In the genomic region with DNA sequence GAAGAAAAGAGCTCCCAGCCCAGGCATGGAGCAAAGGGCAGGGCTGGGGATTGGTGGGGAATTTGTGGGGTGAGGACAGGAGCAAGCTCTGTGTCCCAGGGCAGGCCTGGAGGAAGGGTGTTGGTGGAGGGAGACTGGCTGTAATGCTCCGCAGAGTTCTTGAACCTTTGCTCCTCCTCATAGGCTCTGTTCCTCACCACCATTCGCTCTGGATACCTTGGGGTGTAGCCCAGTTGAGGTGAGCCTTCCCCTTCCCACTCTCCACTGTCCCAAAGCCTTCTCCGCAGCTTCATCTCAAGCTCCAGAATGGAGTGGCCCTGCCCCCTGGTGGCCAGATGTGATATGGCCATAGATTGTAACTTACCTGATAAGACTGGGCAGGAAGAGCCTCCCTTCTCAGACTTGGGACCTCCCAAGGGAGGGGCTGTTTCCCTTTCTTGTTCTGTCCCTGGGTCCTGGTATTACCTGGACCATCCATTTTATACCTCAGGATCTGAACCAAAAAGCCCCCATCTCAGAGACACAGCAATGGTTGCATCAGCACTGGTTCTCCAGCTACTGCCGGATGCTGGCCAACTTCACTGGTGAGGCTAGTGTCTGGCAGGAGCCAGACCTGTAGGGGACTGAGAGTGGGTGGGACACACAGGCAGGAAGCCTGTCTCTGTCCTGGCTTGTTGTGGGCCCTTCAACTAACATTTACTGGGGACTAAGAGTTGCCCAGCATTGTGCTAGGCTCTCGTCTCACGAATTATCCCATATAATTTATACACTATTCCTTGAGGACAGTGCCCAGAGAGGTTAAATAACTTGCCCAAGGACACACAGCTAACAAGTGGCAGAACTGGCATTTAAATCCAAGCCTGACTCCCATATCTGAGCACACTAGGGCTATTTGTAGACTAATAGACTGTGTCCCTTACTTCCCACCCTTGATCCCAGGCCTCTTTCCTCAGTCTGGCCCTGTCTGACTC, we compare ENCODE assay signal across 9 cellular contexts. TPM values are rescaled to one million over a fixed set of nuclear protein-coding genes. Genes with fewer than 3 reads are reported as not detected.
A peak's percentile ranks its signal among the peaks of the same experiment; 100 is the strongest.
DNase-seq lines count a peak whose midpoint lies in the region; ATAC-seq and TF ChIP-seq lines count a peak whose summit lies in the region.
"Had no signal": no experiment of that assay in that cellular context is flagged by ENCODE, and none has a peak within 500 bp of the region (broad histone marks: within the 10 kb centered on the region; RNA-seq: fewer than 3 reads in every experiment).

No MANE protein-coding gene starts in this region.

- in situ Hi-C loops in Panc1 (cut with HindIII; ENCODE audit: low pct_unique_long_range_greater_than_20kb, low sequenced_read_pairs) = no loop called here

- peak; percentile 15 for TF ChIP-seq EP300 in neural cell (conservative IDR thresholded peaks at IDR 0.05; ENCODE audit: poor library complexity, severe bottlenecking)

- H2AFZ ChIP-seq in neural cell (ENCODE audit: low read depth, low read length) = no peak overlapping the region

- no peaks in the 10 kb centered on the region for H4K20me1 ChIP-seq in neural cell (ENCODE audit: insufficient read depth)

- TF ChIP-seq CTCF in GM10248 (IDR thresholded peaks at IDR 0.05; ENCODE audit: control extremely low read depth, extremely low read depth, low read depth, missing control alignments) (peak; percentile 95), Panc1 (IDR thresholded peaks at IDR 0.05) (peak; percentile 85), fibroblast of mammary gland (conservative IDR thresholded peaks at IDR 0.05; ENCODE audit: control insufficient read depth, insufficient read depth, low read depth, low read length) (peak; percentile 96), neural cell (IDR thresholded peaks at IDR 0.05; ENCODE audit: poor library complexity, severe bottlenecking) (peak; percentile 92)

- POLR2A ChIA-PET in GM10248 (lab: Yijun Ruan, JAX) (interaction anchor here (1.6 to 1.8 kb wide), 2 partner anchors 38 to 45 kb away, joined by 8 to 10 read pairs; a partner anchor contains a TSS), Panc1 (lab: Charles Lee) (interaction anchor here (0.7 kb wide), 1 partner anchor 38 kb away, joined by 3 read pairs; no protein-coding TSS in a partner anchor)

- DNase-seq in GM10248 (ENCODE audit: extremely low spot score) (peak; percentile 84), LoVo (ENCODE audit: low spot score) (peak; percentile 75), Panc1 (ENCODE audit: low read depth, low spot score) (peak; percentile 51), fibroblast of mammary gland (ENCODE audit: low read depth) (peak; percentile 77)
- DNase-seq in activated T-cell treated with anti-CD3 and anti-CD28 coated beads, Interleukin-2, amount 50 U/mL, for 24 hours = peak; percentile 90
- DNase-seq in stimulated activated naive CD8-positive, alpha-beta T cell treated with anti-CD3 and anti-CD28 coated beads, Interleukin-15, Interleukin-2, amounts not matched to agents 100 U/mL and 50 U/mL, for 24 hours = peak; percentile 92

- no peaks in the 10 kb centered on the region for H3K27me3 Mint-ChIP-seq in activated T-cell treated with anti-CD3 and anti-CD28 coated beads, Interleukin-2, amount 50 U/mL, for 24 hours

- intact Hi-C loops in Panc1 (cut with micrococcal nuclease; ENCODE audit: unreplicated experiment) = loop anchor here (2.0 kb wide), 1 partner anchor 38 kb away; no protein-coding TSS in a partner anchor

- H3K4me2 ChIP-seq in neural cell (ENCODE audit: low read length) = no peak overlapping the region

- H3K27me3 ChIP-seq in Panc1 (ENCODE audit: control insufficient read depth, insufficient read depth, low read length) = no peaks in the 10 kb centered on the region
- H3K27me3 ChIP-seq in neural cell (ENCODE audit: insufficient read depth, low read depth, low read length) = no peaks in the 10 kb centered on the region

- no peaks in the 10 kb centered on the region for H3K9me2 ChIP-seq in neural cell (ENCODE audit: insufficient read depth, low read length)

- no peak overlapping the region for H3K27ac Mint-ChIP-seq in activated T-cell treated with anti-CD3 and anti-CD28 coated beads, Interleukin-2, amount 50 U/mL, for 24 hours

- peaks cover 11% of the 10 kb centered on the region for H3K4me1 Mint-ChIP-seq in activated T-cell treated with anti-CD3 and anti-CD28 coated beads, Interleukin-2, amount 50 U/mL, for 24 hours (ENCODE audit: low read depth)

- no peaks in the 10 kb centered on the region for H3K36me3 Mint-ChIP-seq in activated T-cell treated with anti-CD3 and anti-CD28 coated beads, Interleukin-2, amount 50 U/mL, for 24 hours (ENCODE audit: low read depth)

- CTCF ChIA-PET in GM10248 (lab: Yijun Ruan, JAX) (interaction anchor here (0.8 to 8.1 kb wide), 59 partner anchors 9 to 377 kb away, joined by 3 to 151 read pairs (median 4); a partner anchor contains a TSS), Panc1 (lab: Charles Lee) (interaction anchor here (0.5 to 2.5 kb wide), 5 partner anchors 32 to 350 kb away, joined by 5 to 26 read pairs (median 10); no protein-coding TSS in a partner anchor)

- H3K36me3 ChIP-seq in Panc1 (ENCODE audit: control insufficient read depth, insufficient read depth, low read length) (no peaks in the 10 kb centered on the region), neural cell (ENCODE audit: insufficient read depth, low read length) (no peaks in the 10 kb centered on the region)

- no peak overlapping the region for H3K4me3 Mint-ChIP-seq in activated T-cell treated with anti-CD3 and anti-CD28 coated beads, Interleukin-2, amount 50 U/mL, for 24 hours

- no peaks in the 10 kb centered on the region for H3F3A ChIP-seq in neural cell (ENCODE audit: insufficient read depth, low read length, poor library complexity, severe bottlenecking)

- no peak overlapping the region for H3K9ac ChIP-seq in neural cell (ENCODE audit: low read length)

- H3K9me3 ChIP-seq in Panc1 (ENCODE audit: control insufficient read depth, insufficient read depth, low read depth, low read length) = no peaks in the 10 kb centered on the region
- no peaks in the 10 kb centered on the region for H3K9me3 ChIP-seq in neural cell (ENCODE audit: low read length)

- H3K27ac ChIP-seq in Panc1 (ENCODE audit: low read length) (no peak overlapping the region), neural cell (ENCODE audit: low read length) (no peak overlapping the region)

- TF ChIP-seq RAD21 in neural cell (conservative IDR thresholded peaks at IDR 0.05) = peak; percentile 90

- peak; percentile 90 for ATAC-seq in Panc1
- ATAC-seq in stimulated activated naive CD8-positive, alpha-beta T cell treated with anti-CD3 and anti-CD28 coated beads, Interleukin-15, Interleukin-2, amounts not matched to agents 100 U/mL and 50 U/mL, for 24 hours = peak; percentile 86
- no peak for ATAC-seq in GM18870 (IDR thresholded peaks at IDR 0.05; ENCODE audit: unreplicated experiment)

- no TSS peak for BruUV-seq in Panc1 (replicated peaks; lab: Mats Ljungman, UMichigan)

- no peaks in the 10 kb centered on the region; the same call in 1 of the 2 replicates for H3K4me1 ChIP-seq in Panc1 (ENCODE audit: control insufficient read depth, insufficient read depth, low read length)

- no peaks in the 10 kb centered on the region for H3K9me3 Mint-ChIP-seq in activated T-cell treated with anti-CD3 and anti-CD28 coated beads, Interleukin-2, amount 50 U/mL, for 24 hours

- no peaks in the 10 kb centered on the region for H3K79me2 ChIP-seq in neural cell (replicated peaks; ENCODE audit: insufficient read depth, low read length)

- H3K4me3 ChIP-seq in Panc1 (ENCODE audit: low read depth in 2 of 2, low read length in 2 of 2) (no peak overlapping the region), fibroblast of mammary gland (ENCODE audit: control insufficient read depth, low read depth, low read length) (no peak overlapping the region), neural cell (ENCODE audit: low read length) (no peak overlapping the region)

TF ChIP-seq in neural cell, 6 proteins besides CTCF, POLR2A, EP300 and RAD21:
- TF ChIP-seq MXI1 (conservative IDR thresholded peaks at IDR 0.05; ENCODE audit: poor library complexity, severe bottlenecking) (no peak), SMC3 (conservative IDR thresholded peaks at IDR 0.05; ENCODE audit: poor library complexity) (peak; percentile 92)

RNA-seq across cellular contexts. Expression of a gene that starts 19.1 kb away (rescaled TPM):
- total RNA-seq in Panc1 (2021; ENCODE audit: unreplicated experiment) = 0.08 TPM
- not detected for polyA plus RNA-seq in Panc1 (2012; ENCODE audit: insufficient read length)
- not detected in 2 replicates for polyA plus RNA-seq in neural cell
- not detected in 2 replicates for polyA minus RNA-seq in neural cell
- total RNA-seq: mononuclear cell had no signal

RNA-seq across cellular contexts. Expression of a gene that starts 44.8 kb away (rescaled TPM):
- total RNA-seq in Panc1 (2021; ENCODE audit: unreplicated experiment) = 971 TPM
- 994 TPM for polyA plus RNA-seq in Panc1 (2012; ENCODE audit: insufficient read length)
- polyA plus RNA-seq in neural cell = 1,422 and 1,623 TPM in 2 replicates
- polyA minus RNA-seq in neural cell = 512 and 605 TPM in 2 replicates

RNA-seq across cellular contexts. Expression of a gene that starts 47.4 kb away (rescaled TPM):
- total RNA-seq in Panc1 (2021; ENCODE audit: unreplicated experiment) = 14.9 TPM
- polyA plus RNA-seq in Panc1 (2012; ENCODE audit: insufficient read length) = 5.7 TPM
- polyA plus RNA-seq in neural cell = 18.9 and 29.1 TPM in 2 replicates
- 41.4 and 44.1 TPM in 2 replicates for polyA minus RNA-seq in neural cell
